In genomic region chr7:19122018-19122588, GRCh38 we compare ENCODE assay signal across 8 cellular contexts. TPM values are rescaled to one million over a fixed set of nuclear protein-coding genes. Genes with fewer than 3 reads are reported as not detected.
DNase-seq lines count a peak whose midpoint lies in the region; ATAC-seq, FAIRE-seq and TF ChIP-seq lines count a peak whose summit lies in the region.

No MANE protein-coding gene starts in this region.

- in situ Hi-C loops in K562 (cut with MboI), result no loop called here

- intact Hi-C loops in K562 (cut with micrococcal nuclease), result loop anchor here (5.0 kb wide), 1 partner anchor 545 kb away; no protein-coding TSS in a partner anchor

- 0% methylated on average over 2 of the region's 2 CpGs for WGBS in K562 (ENCODE audit: insufficient coverage, low coverage, missing lambda C conversion rate)

- TF ChIP-seq POLR2A in K562 (conservative IDR thresholded peaks at IDR 0.05), result no peak

- H3K9me1 ChIP-seq in K562 (ENCODE audit: control insufficient read depth, insufficient read depth, low read length), result no peaks in the 10 kb centered on the region

- FAIRE-seq in K562 (lab: Jason Lieb, UNC), result no peak

- peak; percentile 51 to 55 for TF ChIP-seq RAD21 in K562 (CRISPR knock-in tag; conservative IDR thresholded peaks at IDR 0.05 in 1 of 2, IDR thresholded peaks at IDR 0.05 in 1 of 2)

- H4K20me1 ChIP-seq in K562 (replicated peaks; ENCODE audit: control insufficient read depth, insufficient read depth, low read length), result no peaks in the 10 kb centered on the region

- H3K27ac ChIP-seq in K562 (ENCODE audit: extremely low read depth, low read depth, low read length), result no peak overlapping the region

- CTCF ChIA-PET in K562 (lab: Yijun Ruan, JAX; ENCODE audit: low intra/inter-chr PET ratio), result no interaction called here

- H3K4me1 ChIP-seq in K562 (replicated peaks in 1 of 2; ENCODE audit: control insufficient read depth in 2 of 2, insufficient read depth in 2 of 2, low read length in 2 of 2), result no peaks in the 10 kb centered on the region; a peak in 1 of 5 replicates

- H3K9ac ChIP-seq in K562 (ENCODE audit: insufficient read depth in 1 of 2, low read depth in 2 of 2, low read length in 2 of 2), result no peak overlapping the region

- POLR2A ChIA-PET in K562 (lab: Yijun Ruan, JAX), result no interaction called here

- no peaks in the 10 kb centered on the region for H3K9me3 ChIP-seq in K562 (replicated peaks; ENCODE audit: control insufficient read depth, insufficient read depth, low read depth, low read length)

- peak; percentile 23 for DNase-seq in GM04503 (ENCODE audit: low read depth)
- peak; percentile 59 for DNase-seq in NCI-H146 (lab: John Stamatoyannopoulos, UW)
- DNase-seq in K562 (ENCODE audit: extremely low read depth in 1 of 4, low spot score in 3 of 4), result no peak
- peak; percentile 82 for DNase-seq in myocyte (ENCODE audit: low read depth)
- DNase-seq in T1000 (lab: John Stamatoyannopoulos, UW), result no peak

- no peak for TF ChIP-seq EP300 in K562 (IDR thresholded peaks at IDR 0.05; ENCODE audit: low read length)

- no peak overlapping the region for H3K4me3 ChIP-seq in K562

- H3K36me3 ChIP-seq in K562 (ENCODE audit: control insufficient read depth, insufficient read depth, low read length), result no peaks in the 10 kb centered on the region

- BruUV-seq in K562 (replicated peaks; lab: Mats Ljungman, UMichigan), result no TSS peak

- no peak for ATAC-seq in K562
- ATAC-seq in HG02571 (IDR thresholded peaks at IDR 0.05; ENCODE audit: unreplicated experiment), result no peak
- ATAC-seq in GM21619 (IDR thresholded peaks at IDR 0.05; ENCODE audit: unreplicated experiment), result no peak
- ATAC-seq in GM19455 (IDR thresholded peaks at IDR 0.05; ENCODE audit: unreplicated experiment), result no peak

- no peaks in the 10 kb centered on the region for H3K79me2 ChIP-seq in K562 (ENCODE audit: control insufficient read depth, insufficient read depth, low read length)

- no peak overlapping the region for H2AFZ ChIP-seq in K562 (ENCODE audit: low read depth, low read length)

- TF ChIP-seq CTCF in K562 (IDR thresholded peaks at IDR 0.05 in 2 of 3, conservative IDR thresholded peaks at IDR 0.05 in 1 of 3; ENCODE audit: insufficient read depth in 2 of 3, low read depth in 1 of 3, low read length in 3 of 3), result peak in 1 of 3 experiments; percentile 32; a peak in 1 of 6 replicates

- H3K27me3 ChIP-seq in K562 (ENCODE audit: control insufficient read depth in 2 of 2, insufficient read depth in 2 of 2, low read length in 2 of 2), result no peaks in the 10 kb centered on the region

- no peak overlapping the region for H3K4me2 ChIP-seq in K562 (ENCODE audit: insufficient read depth, low read length)

TF ChIP-seq in K562, 482 proteins besides CTCF, POLR2A, EP300 and RAD21:
- TF ChIP-seq E2F3 (CRISPR knock-in tag; IDR thresholded peaks at IDR 0.05), result no peak
- TF ChIP-seq DEAF1 (CRISPR knock-in tag; IDR thresholded peaks at IDR 0.05), result peak; percentile 34; the same call in 1 of the 2 replicates

RNA-seq across cellular contexts. Expression of gene TWIST1, which starts 4.7 kb away (rescaled TPM):
- 0.23 and 1.2 TPM in 2 replicates for total RNA-seq in K562 (2011; cell fraction: chromatin; rRNA removed; ENCODE audit: low replicate concordance)
- not detected in 2 replicates for total RNA-seq in K562 (2011; cell fraction: nucleolus; rRNA removed)
- 0.59 TPM in 1 of 2 replicates, not detected in the other for total RNA-seq in K562 (2011; cell fraction: nucleoplasm; rRNA removed)
- total RNA-seq in K562 (2014; rRNA removed), result 0.12 and 0.86 TPM in 2 replicates
- 0.10 and 0.15 TPM in 2 replicates for total RNA-seq in K562 (2014; rRNA removed; fragmentation: Illumina TruSeq; extraction: Trizol)
- 0.11 and 0.23 TPM in 2 replicates for total RNA-seq in K562 (2015; rRNA removed; fragmentation: Illumina TruSeq; extraction: Trizol)
- 0.18 and 0.33 TPM in 2 replicates for total RNA-seq in K562 (2021)
- polyA plus RNA-seq in K562 (2011; rRNA removed), result 0.10 TPM in 1 of 2 replicates, not detected in the other
- 0.04 and 0.37 TPM in 2 replicates for polyA plus RNA-seq in K562 (2011; cell fraction: cytosol; rRNA removed)
- 0.27 TPM in 1 of 2 replicates, not detected in the other for polyA plus RNA-seq in K562 (2011; cell fraction: nucleus; rRNA removed)
- 0.35 and 0.37 TPM in 2 replicates for polyA plus RNA-seq in K562 (2012)
- polyA plus RNA-seq in K562 (2014; fragmentation: Illumina TruSeq; extraction: Trizol), result 0.15 and 0.25 TPM in 2 replicates
- not detected for polyA plus RNA-seq in K562 (2014; fragmentation: Nextera tagmentation; extraction: Ambion mirVana)
- 0.13 and 0.86 TPM in 2 replicates for polyA plus RNA-seq in K562 (2014; rRNA removed)
- polyA minus RNA-seq in K562 (2011; rRNA and poly(A)+ RNA removed), result not detected in 2 replicates
- not detected in 2 replicates for polyA minus RNA-seq in K562 (2011; cell fraction: cytosol; rRNA and poly(A)+ RNA removed)
- not detected in 2 replicates for polyA minus RNA-seq in K562 (2011; cell fraction: nucleus; rRNA and poly(A)+ RNA removed)
- total RNA-seq in myocyte, result 24.7 and 41.7 TPM in 2 replicates
- 24.0 TPM for polyA plus RNA-seq in myocyte (2012)

RNA-seq across cellular contexts. Expression of gene FERD3L, which starts 23.1 kb away (rescaled TPM):
- total RNA-seq in K562 (2011; cell fraction: chromatin; rRNA removed; ENCODE audit: low replicate concordance), result not detected in 2 replicates
- total RNA-seq in K562 (2011; cell fraction: nucleolus; rRNA removed), result not detected in 2 replicates
- not detected in 2 replicates for total RNA-seq in K562 (2011; cell fraction: nucleoplasm; rRNA removed)
- total RNA-seq in K562 (2014; rRNA removed), result not detected in 2 replicates
- total RNA-seq in K562 (2014; rRNA removed; fragmentation: Illumina TruSeq; extraction: Trizol), result not detected in 2 replicates
- total RNA-seq in K562 (2015; rRNA removed; fragmentation: Illumina TruSeq; extraction: Trizol), result not detected in 2 replicates
- not detected in 2 replicates for total RNA-seq in K562 (2021)
- not detected in 2 replicates for polyA plus RNA-seq in K562 (2011; rRNA removed)
- polyA plus RNA-seq in K562 (2011; cell fraction: cytosol; rRNA removed), result not detected in 2 replicates
- polyA plus RNA-seq in K562 (2011; cell fraction: nucleus; rRNA removed), result not detected in 2 replicates
- polyA plus RNA-seq in K562 (2012), result not detected in 2 replicates
- not detected in 2 replicates for polyA plus RNA-seq in K562 (2014; fragmentation: Illumina TruSeq; extraction: Trizol)
- not detected for polyA plus RNA-seq in K562 (2014; fragmentation: Nextera tagmentation; extraction: Ambion mirVana)
- polyA plus RNA-seq in K562 (2014; rRNA removed), result not detected in 2 replicates
- not detected in 2 replicates for polyA minus RNA-seq in K562 (2011; rRNA and poly(A)+ RNA removed)
- polyA minus RNA-seq in K562 (2011; cell fraction: cytosol; rRNA and poly(A)+ RNA removed), result not detected in 2 replicates
- not detected in 2 replicates for polyA minus RNA-seq in K562 (2011; cell fraction: nucleus; rRNA and poly(A)+ RNA removed)
- total RNA-seq in myocyte, result not detected in 2 replicates
- polyA plus RNA-seq in myocyte (2012), result not detected

Comparison
In these comparisons a context has a peak if more than half of its experiments do, and no peak if none do; other contexts are left out.
1. DNase-seq: peak in GM04503 (single experiment), NCI-H146 (single experiment) and myocyte (single experiment); none in K562 (0 of 4) and T1000 (single experiment).
2. RNA of gene TWIST1, which starts 4.7 kb away (total RNA-seq): 24.7 to 41.7 TPM in myocyte; 0.10 to 1.2 TPM in K562; every median in the first group is over 10 times any median in the second.